Comparison of ENCODE assay signal across 16 cellular contexts in genomic region chr2:28527196-28527595, GRCh38. TPM values are rescaled to one million over a fixed set of nuclear protein-coding genes. Genes with fewer than 3 reads are reported as not detected.
DNase-seq lines count a peak whose midpoint lies in the region; ATAC-seq and TF ChIP-seq lines count a peak whose summit lies in the region.
"Had no signal": no experiment of that assay in that cellular context is flagged by ENCODE, and none has a peak within 500 bp of the region (broad histone marks: within the 10 kb centered on the region; RNA-seq: fewer than 3 reads in every experiment).

No MANE protein-coding gene starts in this region.

- ATAC-seq in HCT116 (peak; percentile 58; the same call in 1 of the 2 replicates), WTC11 (peak; percentile 87), left ventricle myocardium superior (peak; percentile 45), left lobe of liver (no peak), GM21447 (IDR thresholded peaks at IDR 0.05; ENCODE audit: unreplicated experiment) (no peak)

- BruUV-seq in HCT116 (replicated peaks; lab: Mats Ljungman, UMichigan) = no TSS peak

- POLR2A ChIA-PET in HCT116 (lab: Charles Lee) = no interaction called here
- POLR2A ChIA-PET in WTC11 (lab: Charles Lee) = no interaction called here

- CTCF ChIA-PET in HCT116 (lab: Charles Lee) (no interaction called here), WTC11 (lab: Charles Lee) (interaction anchor here (1.5 to 1.6 kb wide), 2 partner anchors 39 to 843 kb away, joined by 5 read pairs; no protein-coding TSS in a partner anchor)

- no peaks in the 10 kb centered on the region for H3K9me2 ChIP-seq in HCT116 (ENCODE audit: insufficient read depth)
- no peaks in the 10 kb centered on the region for H3K9me2 ChIP-seq in neural cell (ENCODE audit: insufficient read depth, low read length)

- no peak overlapping the region for H3K4me2 ChIP-seq in HCT116 (ENCODE audit: low read length)
- H3K4me2 ChIP-seq in neural cell (ENCODE audit: low read length) = no peak overlapping the region

- H3K27ac Mint-ChIP-seq in WTC11 = no peak overlapping the region
- H3K27ac Mint-ChIP-seq: CD4-positive, alpha-beta T cell had no signal

- peaks cover 6% of the 10 kb centered on the region for H3K4me1 Mint-ChIP-seq in WTC11

- H3K4me1 ChIP-seq in HCT116 (ENCODE audit: control insufficient read depth in 1 of 2, insufficient read depth in 2 of 2, low read length in 2 of 2) = no peaks in the 10 kb centered on the region
- H3K4me1 ChIP-seq: BE2C had no signal

- no peaks in the 10 kb centered on the region for H4K20me1 ChIP-seq in HCT116 (ENCODE audit: insufficient read depth)
- no peaks in the 10 kb centered on the region for H4K20me1 ChIP-seq in neural cell (ENCODE audit: insufficient read depth)

- no peak overlapping the region for H3K4me3 Mint-ChIP-seq in WTC11
- H3K4me3 Mint-ChIP-seq: CD4-positive, alpha-beta T cell had no signal

- H3F3A ChIP-seq in neural cell (ENCODE audit: insufficient read depth, low read length, poor library complexity, severe bottlenecking) = no peaks in the 10 kb centered on the region

- H3K9ac ChIP-seq in HCT116 (ENCODE audit: low read length) (no peak overlapping the region), neural cell (ENCODE audit: low read length) (peak overlapping the region; percentile 38)

- H3K9me3 ChIP-seq in HCT116 (ENCODE audit: control insufficient read depth in 1 of 2, insufficient read depth in 1 of 2, low read depth in 1 of 2, low read length in 2 of 2) = no peaks in the 10 kb centered on the region
- H3K9me3 ChIP-seq in neural cell (ENCODE audit: low read length) = no peaks in the 10 kb centered on the region
- H3K9me3 ChIP-seq: BE2C had no signal

- DNase-seq in HCT116 (ENCODE audit: low read depth, low spot score) = no peak
- no peak for DNase-seq in WTC11 (ENCODE audit: low spot score)
- no peak for DNase-seq in left ventricle myocardium superior
- no peak for DNase-seq in left lobe of liver (ENCODE audit: low spot score)
- DNase-seq in SK-N-DZ (ENCODE audit: low spot score) = no peak
- DNase-seq: BE2C; CD4-positive, alpha-beta T cell; DMS53; H7; NCI-H1417 treated with DMSO at 0.1 percent for 48 hours; NCI-H1930; NCI-H2171; NCI-H446 treated with DMSO at 0.1 percent for 48 hours had no signal

- no peak for TF ChIP-seq EP300 in neural cell (conservative IDR thresholded peaks at IDR 0.05; ENCODE audit: poor library complexity, severe bottlenecking)

- TF ChIP-seq RAD21 in HCT116 (IDR thresholded peaks at IDR 0.05; ENCODE audit: low read depth) (no peak), neural cell (conservative IDR thresholded peaks at IDR 0.05) (no peak)

- TF ChIP-seq CTCF in HCT116 (IDR thresholded peaks at IDR 0.05 in 2 of 3, conservative IDR thresholded peaks at IDR 0.05 in 1 of 3; ENCODE audit: borderline replicate concordance in 1 of 3, insufficient read depth in 1 of 3, low read depth in 2 of 3, low read length in 2 of 3) (no peak), WTC11 (IDR thresholded peaks at IDR 0.05) (no peak), neural cell (IDR thresholded peaks at IDR 0.05; ENCODE audit: poor library complexity, severe bottlenecking) (no peak)

- no peak for TF ChIP-seq POLR2A in HCT116 (IDR thresholded peaks at IDR 0.05; ENCODE audit: borderline replicate concordance, extremely low read depth, insufficient read depth, insufficient read length)

- H3K36me3 ChIP-seq in HCT116 (ENCODE audit: control insufficient read depth in 1 of 2, insufficient read depth in 2 of 2, low read length in 2 of 2) = no peaks in the 10 kb centered on the region
- no peaks in the 10 kb centered on the region for H3K36me3 ChIP-seq in neural cell (ENCODE audit: insufficient read depth, low read length)
- H3K36me3 ChIP-seq: BE2C had no signal

- RAD21 ChIA-PET in HCT116 (lab: Charles Lee; ENCODE audit: low non-redundant PET in 1 of 2, low total read pairs in 2 of 2, uncharacterized antibody in 2 of 2, unreplicated experiment in 2 of 2) = no interaction called here

- no peaks in the 10 kb centered on the region for H3K36me3 Mint-ChIP-seq in WTC11

- peaks cover 9% of the 10 kb centered on the region; the same call in 1 of the 2 replicates for H3K27me3 Mint-ChIP-seq in WTC11 (ENCODE audit: low read depth)

- H3K27me3 ChIP-seq in HCT116 (ENCODE audit: insufficient read depth, low read length) (peaks cover 6% of the 10 kb centered on the region; the same call in 1 of the 2 replicates), neural cell (ENCODE audit: insufficient read depth, low read depth, low read length) (no peaks in the 10 kb centered on the region)
- H3K27me3 ChIP-seq: BE2C had no signal

- H3K79me2 ChIP-seq in HCT116 (ENCODE audit: insufficient read depth, low read length) = no peaks in the 10 kb centered on the region
- H3K79me2 ChIP-seq in neural cell (replicated peaks; ENCODE audit: insufficient read depth, low read length) = no peaks in the 10 kb centered on the region

- no peak overlapping the region for H3K27ac ChIP-seq in HCT116 (ENCODE audit: low read depth, low read length)
- peak overlapping the region; percentile 66 for H3K27ac ChIP-seq in neural cell (ENCODE audit: low read length)
- H3K27ac ChIP-seq: RWPE1 had no signal

- H3K4me3 ChIP-seq in HCT116 (replicated peaks in 1 of 2; ENCODE audit: low read depth in 1 of 2, low read length in 2 of 2) (no peak overlapping the region), neural cell (ENCODE audit: low read length) (no peak overlapping the region)

- intact Hi-C loops in HCT116 (cut with micrococcal nuclease) = no loop called here
- intact Hi-C loops in left ventricle myocardium superior (cut with micrococcal nuclease) = no loop called here

- H2AFZ ChIP-seq in HCT116 (ENCODE audit: low read depth, low read length, poor library complexity, severe bottlenecking) = no peak overlapping the region
- H2AFZ ChIP-seq in neural cell (ENCODE audit: low read depth, low read length) = no peak overlapping the region

- H3K9me3 Mint-ChIP-seq in WTC11 = no peaks in the 10 kb centered on the region
- H3K9me3 Mint-ChIP-seq: CD4-positive, alpha-beta T cell had no signal

TF ChIP-seq in WTC11, 78 proteins besides CTCF, POLR2A, EP300 and RAD21 (continues in another document):
- TF ChIP-seq ZNF121 (CRISPR knock-in tag; IDR thresholded peaks at IDR 0.05) = no peak
- no peak for TF ChIP-seq ETV6 (CRISPR knock-in tag; IDR thresholded peaks at IDR 0.05)
- TF ChIP-seq, protein P1, sequence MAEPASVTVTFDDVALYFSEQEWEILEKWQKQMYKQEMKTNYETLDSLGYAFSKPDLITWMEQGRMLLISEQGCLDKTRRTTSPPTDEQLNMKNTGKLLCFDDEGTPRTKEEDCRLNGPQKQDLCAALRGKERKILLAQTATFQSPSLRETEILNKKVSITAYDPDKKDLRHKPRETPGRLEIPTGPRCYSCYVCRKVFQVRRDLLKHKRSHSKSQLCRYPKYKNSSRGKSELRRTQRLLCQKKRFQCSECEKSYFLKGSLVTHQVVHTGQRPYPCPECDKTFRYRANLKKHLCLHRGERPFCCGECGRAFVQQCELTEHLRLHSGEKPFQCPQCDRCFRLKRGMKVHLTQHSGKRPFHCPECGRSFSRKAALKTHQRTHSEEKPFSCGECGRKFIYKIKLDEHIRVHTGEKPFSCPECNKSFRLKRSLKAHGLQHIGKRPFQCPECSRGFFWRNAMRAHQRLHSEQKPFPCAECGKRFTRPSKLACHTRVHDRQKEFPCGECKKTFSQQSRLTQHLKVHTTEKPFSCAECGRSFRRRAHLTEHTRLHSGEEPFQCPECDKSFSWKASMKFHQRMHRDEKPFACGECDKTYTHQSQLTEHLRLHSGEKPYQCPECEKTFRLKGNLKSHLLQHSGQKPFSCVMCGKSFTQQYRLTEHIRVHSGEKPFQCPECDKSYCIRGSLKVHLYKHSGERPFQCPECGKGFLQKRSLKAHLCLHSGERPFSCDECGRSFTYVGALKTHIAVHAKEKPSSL (CRISPR knock-in tag; conservative IDR thresholded peaks at IDR 0.05) = no peak
- TF ChIP-seq ZBTB21 (CRISPR knock-in tag; IDR thresholded peaks at IDR 0.05; ENCODE audit: borderline replicate concordance) = no peak

TF ChIP-seq in neural cell, 6 proteins besides CTCF, POLR2A, EP300 and RAD21:
- TF ChIP-seq REST (IDR thresholded peaks at IDR 0.05; ENCODE audit: borderline replicate concordance) = no peak
- TF ChIP-seq MXI1 (conservative IDR thresholded peaks at IDR 0.05; ENCODE audit: poor library complexity, severe bottlenecking) = no peak
- TF ChIP-seq SMC3 (conservative IDR thresholded peaks at IDR 0.05; ENCODE audit: poor library complexity) = no peak
- no peak for TF ChIP-seq EZH2 (IDR thresholded peaks at IDR 0.05; ENCODE audit: borderline replicate concordance, insufficient read depth, low read length, poor library complexity, severe bottlenecking)
- no peak for TF ChIP-seq POLR2AphosphoS5 (IDR thresholded peaks at IDR 0.05)
- no peak for TF ChIP-seq TAF1 (IDR thresholded peaks at IDR 0.05; ENCODE audit: low read depth)
TF ChIP-seq in neural cell: peak in this region for 0.

RNA-seq across cellular contexts. Expression of gene PLB1, which starts 31.3 kb away (rescaled TPM):
- total RNA-seq in HCT116 (2021; ENCODE audit: unreplicated experiment) (0.49 TPM), WTC11 (2021) (0.27 to 0.44 TPM (median 0.39 TPM) in 3 replicates), left ventricle myocardium superior (3.3 TPM), left lobe of liver (0.45 TPM)
- polyA plus RNA-seq in HCT116 (2012) = 0.27 and 0.33 TPM in 2 replicates
- polyA plus RNA-seq in neural cell = 2.8 and 3.4 TPM in 2 replicates
- 4.6 TPM in 2 replicates for polyA minus RNA-seq in neural cell
- 0.03 and 0.38 TPM in 2 replicates for polyA plus RNA-seq in SK-N-DZ (2014; cell fraction: cytosol; rRNA removed)
- polyA plus RNA-seq in SK-N-DZ (2014; cell fraction: nucleus; rRNA removed) = 0.28 and 0.54 TPM in 2 replicates
- total RNA-seq: H7 had no signal

Comparison
In these comparisons a context has a peak if more than half of its experiments do, and no peak if none do; other contexts are left out.
1. ATAC-seq: peak in HCT116 (single experiment), WTC11 (single experiment) and left ventricle myocardium superior (single experiment); none in left lobe of liver (single experiment) and GM21447 (single experiment).